ENCODE assay signal across 12 cellular contexts in the genomic region with DNA sequence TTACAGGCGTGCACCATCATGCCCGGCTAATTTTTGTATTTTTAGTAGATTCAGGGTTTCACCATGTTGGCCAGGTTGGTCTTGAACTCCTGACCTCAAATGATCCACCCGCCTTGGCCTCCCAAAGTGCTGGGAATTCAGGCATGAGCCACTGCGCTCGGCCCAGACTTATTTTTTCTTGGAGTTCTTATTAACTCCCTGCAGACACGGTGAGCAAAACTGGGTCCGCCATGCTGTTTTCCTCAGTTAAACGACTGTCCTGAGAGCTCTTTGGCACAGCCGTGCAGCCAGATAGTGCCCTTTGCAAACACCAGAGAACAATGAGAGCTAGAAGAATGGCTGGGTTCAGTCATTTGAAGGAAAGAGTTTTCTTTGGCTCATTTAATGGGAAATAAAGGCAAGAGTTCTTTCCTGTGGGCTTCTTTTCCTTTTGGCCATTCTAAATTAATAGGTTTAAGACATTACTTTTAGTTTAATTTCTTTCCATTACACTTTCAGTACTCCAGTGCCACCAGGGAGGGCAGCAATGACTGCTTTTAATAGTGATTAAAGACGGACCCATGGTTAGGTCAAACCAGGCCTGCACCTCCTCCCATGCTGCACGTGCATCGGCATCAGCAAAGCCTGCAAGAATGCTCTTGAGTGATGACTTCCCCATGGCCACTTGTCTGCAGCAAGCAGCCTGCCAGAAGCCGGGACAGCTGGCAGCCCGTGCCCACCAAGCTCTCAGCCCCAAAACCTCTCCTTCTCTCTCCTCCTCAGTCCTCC.
DNase-seq lines count a peak whose midpoint lies in the region; ATAC-seq, FAIRE-seq and TF ChIP-seq lines count a peak whose summit lies in the region.
"Had no signal": no experiment of that assay in that cellular context is flagged by ENCODE, and none has a peak within 500 bp of the region (broad histone marks: within the 10 kb centered on the region; RNA-seq: fewer than 3 reads in every experiment).

No MANE protein-coding gene starts in this region.

- H3K4me2 ChIP-seq in BLaER1 treated with 17β-estradiol and CSF1 and Interleukin-3, amounts not matched to agents 10 nM and 100 nM: peak overlapping the region in 6 of 11 experiments; percentile 74 to 95 (median 82); a peak in 11 of 22 replicates
- H3K4me2 ChIP-seq in MM.1S (ENCODE audit: low read depth, low read length) (no peak overlapping the region), GM12878 (ENCODE audit: control insufficient read depth, insufficient read depth) (no peak overlapping the region)

- H3K27ac ChIP-seq in BLaER1 treated with 17β-estradiol and CSF1 and Interleukin-3, amounts not matched to agents 10 nM and 100 nM: peak overlapping the region in 4 of 11 experiments; percentile 5 to 67 (median 46); a peak in 3 of 22 replicates
- no peak overlapping the region for H3K27ac ChIP-seq in MM.1S (ENCODE audit: low read length)
- H3K27ac ChIP-seq in GM12878 (ENCODE audit: control insufficient read depth, insufficient read depth): no peak overlapping the region
- H3K27ac ChIP-seq in liver (ENCODE audit: low read depth in 1 of 2, low read length in 2 of 2): no peak overlapping the region
- H3K27ac ChIP-seq: epithelial cell of prostate, SK-N-MC had no signal

- peaks cover 16 to 71% (median 49%) of the 10 kb centered on the region in 10 experiments for H3K4me1 ChIP-seq in BLaER1 treated with 17β-estradiol and CSF1 and Interleukin-3, amounts not matched to agents 10 nM and 100 nM
- H3K4me1 ChIP-seq in MM.1S (ENCODE audit: low read length) (no peaks in the 10 kb centered on the region), GM12878 (ENCODE audit: control insufficient read depth, insufficient read depth, low read length) (peaks cover 6% of the 10 kb centered on the region), liver (ENCODE audit: control insufficient read depth in 4 of 4, insufficient read depth in 4 of 4, low read length in 3 of 4) (peaks cover 6 to 10% (median 7%) of the 10 kb centered on the region in 4 donors)

- intact Hi-C loops in GM12878 (cut with micrococcal nuclease; ENCODE audit: unreplicated experiment): no loop called here

- ATAC-seq in GM12878: peak; percentile 60
- ATAC-seq: activated CD8-positive, alpha-beta T cell treated with anti-CD3 and anti-CD28 coated beads for 36 hours; CD8-positive, alpha-beta T cell had no signal

- TF ChIP-seq RAD21 in GM12878 (IDR thresholded peaks at IDR 0.05; ENCODE audit: insufficient read depth, low read depth, low read length) (peak; percentile 41), liver (IDR thresholded peaks at IDR 0.05) (peak; percentile 24 to 47)

- DNase-seq in MM.1S (no peak), GM12878 (ENCODE audit: low read depth, low spot score) (no peak), HTR-8/SVneo (ENCODE audit: insufficient read length, low spot score) (no peak), GM20000 (ENCODE audit: low spot score) (no peak), NCI-H1092 (lab: John Stamatoyannopoulos, UW) (no peak)
- no peak for DNase-seq in activated CD4-positive, alpha-beta T cell treated with anti-CD3 and anti-CD28 coated beads for 4 hours
- DNase-seq: activated CD8-positive, alpha-beta T cell treated with anti-CD3 and anti-CD28 coated beads for 36 hours; CD8-positive, alpha-beta T cell had no signal

- 0 out of 2 replicates have a peak, but pooled peaks have one; percentile 7 for TF ChIP-seq CTCF in MM.1S (IDR thresholded peaks at IDR 0.05; ENCODE audit: low read length)
- peak in 2 of 3 experiments; percentile 2 to 29; a peak in 2 of 6 replicates for TF ChIP-seq CTCF in GM12878 (IDR thresholded peaks at IDR 0.05 in 2 of 3, conservative IDR thresholded peaks at IDR 0.05 in 1 of 3; ENCODE audit: control insufficient read depth in 2 of 3, extremely low read depth in 1 of 3, insufficient read depth in 1 of 3, low read depth in 3 of 3, low read length in 3 of 3)
- peak; percentile 6 for TF ChIP-seq CTCF in liver (IDR thresholded peaks at IDR 0.05; ENCODE audit: low read depth, low read length, missing input control)
- TF ChIP-seq CTCF in GM20000 (IDR thresholded peaks at IDR 0.05; ENCODE audit: extremely low read depth, missing control alignments): no peak

- H3F3A ChIP-seq in MM.1S (ENCODE audit: insufficient read depth, low read length): no peaks in the 10 kb centered on the region

- RAD21 ChIA-PET in GM12878 (lab: Charles Lee; ENCODE audit: unreplicated experiment): no interaction called here

- no peak for FAIRE-seq in GM12878 (lab: Jason Lieb, UNC)
- FAIRE-seq in HTR-8/SVneo (lab: Jason Lieb, UNC): no peak

- CTCF ChIA-PET in GM12878 (lab: Yijun Ruan, JAX): interaction anchor here (0.7 to 2.8 kb wide), 4 partner anchors 9 to 49 kb away, joined by 3 to 14 read pairs (median 4); no protein-coding TSS in a partner anchor

- TF ChIP-seq EP300 in GM12878 (IDR thresholded peaks at IDR 0.05; ENCODE audit: borderline replicate concordance in 1 of 2, control insufficient read depth in 1 of 2, low read depth in 2 of 2, low read length in 2 of 2): no peak

- POLR2A ChIA-PET in GM12878 (lab: Charles Lee): interaction anchor here (0.6 kb wide), 1 partner anchor 185 kb away, joined by 4 read pairs; no protein-coding TSS in a partner anchor

- SMC1A ChIA-PET in GM12878 (lab: Charles Lee; ENCODE audit: uncharacterized antibody, unreplicated experiment): interaction anchor here (0.9 to 1.4 kb wide), 3 partner anchors 8 to 49 kb away, joined by 3 to 4 read pairs (median 3); no protein-coding TSS in a partner anchor

- no peak overlapping the region for H3K9ac ChIP-seq in BLaER1 treated with 17β-estradiol and CSF1 and Interleukin-3, amounts not matched to agents 10 nM and 100 nM
- no peak overlapping the region for H3K9ac ChIP-seq in MM.1S (ENCODE audit: low read length)
- no peak overlapping the region for H3K9ac ChIP-seq in GM12878 (ENCODE audit: control insufficient read depth, insufficient read depth, low read length)
- no peak overlapping the region for H3K9ac ChIP-seq in liver (ENCODE audit: low read depth in 1 of 2, low read length in 2 of 2)

- H3K27me3 ChIP-seq in BLaER1 treated with 17β-estradiol and CSF1 and Interleukin-3, amounts not matched to agents 10 nM and 100 nM: no peaks in the 10 kb centered on the region
- H3K27me3 ChIP-seq in MM.1S (replicated peaks; ENCODE audit: insufficient read depth, low read length) (no peaks in the 10 kb centered on the region), GM12878 (replicated peaks in 1 of 2; ENCODE audit: control insufficient read depth in 2 of 2, insufficient read depth in 2 of 2, low read length in 1 of 2) (no peaks in the 10 kb centered on the region), liver (ENCODE audit: control insufficient read depth in 4 of 4, insufficient read depth in 4 of 4, low read length in 3 of 4) (no peaks in the 10 kb centered on the region)

- in situ Hi-C loops in GM12878 (cut with MboI): no loop called here

- TF ChIP-seq POLR2A in GM12878 (IDR thresholded peaks at IDR 0.05; ENCODE audit: low read depth, low read length): no peak

- no peaks in the 10 kb centered on the region for H3K9me3 ChIP-seq in BLaER1 treated with 17β-estradiol and CSF1 and Interleukin-3, amounts not matched to agents 10 nM and 100 nM (replicated peaks in 1 of 11)
- no peaks in the 10 kb centered on the region for H3K9me3 ChIP-seq in MM.1S (replicated peaks; ENCODE audit: insufficient read depth, low read length)
- no peaks in the 10 kb centered on the region for H3K9me3 ChIP-seq in GM12878 (replicated peaks; ENCODE audit: control insufficient read depth, insufficient read depth, low read length)
- H3K9me3 ChIP-seq in liver (ENCODE audit: control insufficient read depth in 4 of 4, low read length in 3 of 4): no peaks in the 10 kb centered on the region

- H3K36me3 ChIP-seq in BLaER1 treated with 17β-estradiol and CSF1 and Interleukin-3, amounts not matched to agents 10 nM and 100 nM: no peaks in the 10 kb centered on the region
- H3K36me3 ChIP-seq in MM.1S (replicated peaks; ENCODE audit: insufficient read depth, low read length) (no peaks in the 10 kb centered on the region), GM12878 (ENCODE audit: control insufficient read depth in 2 of 2, insufficient read depth in 2 of 2, low read length in 1 of 2) (no peaks in the 10 kb centered on the region; a peak in 1 of 4 replicates), liver (ENCODE audit: control insufficient read depth in 4 of 4, insufficient read depth in 3 of 4, low read depth in 1 of 4, low read length in 3 of 4) (no peaks in the 10 kb centered on the region)

- H3K79me2 ChIP-seq in MM.1S (ENCODE audit: low read length) (no peaks in the 10 kb centered on the region), GM12878 (ENCODE audit: control insufficient read depth, insufficient read depth, low read length) (no peaks in the 10 kb centered on the region)

- WGBS in GM12878 (ENCODE audit: insufficient coverage, insufficient replicate concordance, low lambda C conversion rate, missing lambda C conversion rate): 92% methylated on average over 14 of the region's 14 CpGs
- WGBS in liver: 75% methylated on average over 14 of the region's 14 CpGs

- H3K9me2 ChIP-seq in MM.1S (replicated peaks; ENCODE audit: insufficient read depth, low read length): no peaks in the 10 kb centered on the region

- no peaks in the 10 kb centered on the region for H4K20me1 ChIP-seq in BLaER1 treated with 17β-estradiol and CSF1 and Interleukin-3, amounts not matched to agents 10 nM and 100 nM
- H4K20me1 ChIP-seq in MM.1S (ENCODE audit: insufficient read depth, low read length) (no peaks in the 10 kb centered on the region), GM12878 (ENCODE audit: control insufficient read depth, insufficient read depth) (no peaks in the 10 kb centered on the region)

- no peak overlapping the region for H3K4me3 ChIP-seq in BLaER1 treated with 17β-estradiol and CSF1 and Interleukin-3, amounts not matched to agents 10 nM and 100 nM
- H3K4me3 ChIP-seq in MM.1S (ENCODE audit: low read length): no peak overlapping the region
- no peak overlapping the region for H3K4me3 ChIP-seq in GM12878
- no peak overlapping the region for H3K4me3 ChIP-seq in liver (ENCODE audit: low read depth in 1 of 3, low read length in 3 of 3)
- H3K4me3 ChIP-seq: SK-N-MC had no signal

- no TSS peak for BruUV-seq in GM12878 (replicated peaks; lab: Mats Ljungman, UMichigan)

- H2AFZ ChIP-seq in MM.1S (ENCODE audit: low read length): no peak overlapping the region
- no peak overlapping the region for H2AFZ ChIP-seq in GM12878 (ENCODE audit: control insufficient read depth, low read depth, low read length)

TF ChIP-seq in GM12878, 131 proteins besides CTCF, POLR2A, EP300 and RAD21 (continues in another document):
- peak; percentile 68 to 80 for TF ChIP-seq BHLHE40 (IDR thresholded peaks at IDR 0.05; ENCODE audit: borderline replicate concordance in 1 of 2, low read depth in 2 of 2, low read length in 1 of 2)
- no peak for TF ChIP-seq MEF2B (IDR thresholded peaks at IDR 0.05; ENCODE audit: partially characterized antibody, poor library complexity, severe bottlenecking)
- no peak for TF ChIP-seq NRF1 (conservative IDR thresholded peaks at IDR 0.05; ENCODE audit: low read depth, low read length)

Comparison
In these comparisons a context has a peak if more than half of its experiments do, and no peak if none do; other contexts are left out.
1. H3K4me2 ChIP-seq: peak in BLaER1 treated with 17β-estradiol and CSF1 and Interleukin-3, amounts not matched to agents 10 nM and 100 nM (6 of 11); none in MM.1S (single experiment) and GM12878 (single experiment).